In genomic region chr2:125516496-125517109, GRCh38 we compare ENCODE assay signal across 8 cellular contexts.
A peak's percentile ranks its signal among the peaks of the same experiment; 100 is the strongest.
DNase-seq lines count a peak whose midpoint lies in the region; ATAC-seq, FAIRE-seq and TF ChIP-seq lines count a peak whose summit lies in the region.

No MANE protein-coding gene starts in this region.

- DNase-seq in EH (ENCODE audit: low read depth) (peak; percentile 34), HEK293T (ENCODE audit: extremely low spot score) (peak; percentile 39), RCC 7860 (ENCODE audit: low spot score) (peak; percentile 23), iris pigment epithelial cell (ENCODE audit: low read depth) (peak; percentile 7), NCI-H187 (lab: John Stamatoyannopoulos, UW) (no peak)
- DNase-seq in activated effector memory CD4-positive, alpha-beta T cell treated with anti-CD3 and anti-CD28 coated beads, Interleukin-2, amount 50 U/mL, for 16 hours: no peak

- no peak for ATAC-seq in HG03439 (IDR thresholded peaks at IDR 0.05; ENCODE audit: unreplicated experiment)
- no peak for ATAC-seq in HG03097 (IDR thresholded peaks at IDR 0.05; ENCODE audit: low FRiP score, unreplicated experiment)

- FAIRE-seq in RCC 7860 (lab: Jason Lieb, UNC): no peak

- CTCF ChIA-PET in HEK293T (lab: Yijun Ruan, JAX): interaction anchor here (0.6 to 0.8 kb wide), 4 partner anchors 30 to 1057 kb away, joined by 3 to 4 read pairs (median 4); no protein-coding TSS in a partner anchor

- POLR2A ChIA-PET in HEK293T (lab: Yijun Ruan, JAX): no interaction called here

TF ChIP-seq in HEK293T, 16 proteins besides CTCF, POLR2A, EP300 and RAD21:
- TF ChIP-seq NFRKB (IDR thresholded peaks at IDR 0.05) (no peak), SP1 (IDR thresholded peaks at IDR 0.05) (no peak), FOXA1 (IDR thresholded peaks at IDR 0.05) (no peak), L3MBTL2 (conservative IDR thresholded peaks at IDR 0.05) (no peak), ELF4 (IDR thresholded peaks at IDR 0.05) (no peak), FOXK2 (IDR thresholded peaks at IDR 0.05) (no peak), ZNF384 (IDR thresholded peaks at IDR 0.05) (no peak), FOXM1 (IDR thresholded peaks at IDR 0.05; ENCODE audit: borderline replicate concordance) (no peak), BHLHE40 (IDR thresholded peaks at IDR 0.05; ENCODE audit: borderline replicate concordance) (no peak), CTBP1 (IDR thresholded peaks at IDR 0.05; ENCODE audit: borderline replicate concordance) (no peak), PKNOX1 (IDR thresholded peaks at IDR 0.05) (no peak), HDGF (IDR thresholded peaks at IDR 0.05; ENCODE audit: borderline replicate concordance) (no peak), TARDBP (IDR thresholded peaks at IDR 0.05) (no peak), SUZ12 (IDR thresholded peaks at IDR 0.05) (no peak), ARNT (IDR thresholded peaks at IDR 0.05) (no peak), LEF1 (IDR thresholded peaks at IDR 0.05; ENCODE audit: borderline replicate concordance) (no peak)

Comparison
In these comparisons a context has a peak if more than half of its experiments do, and no peak if none do; other contexts are left out.
1. DNase-seq: peak in EH (single experiment), HEK293T (single experiment), RCC 7860 (single experiment) and iris pigment epithelial cell (single experiment); none in activated effector memory CD4-positive, alpha-beta T cell treated with anti-CD3 and anti-CD28 coated beads, Interleukin-2, amount 50 U/mL, for 16 hours (single experiment) and NCI-H187 (0 of 2).